ENCODE assay signal across 15 cellular contexts in genomic region chr5:125012727-125013451, GRCh38.
A peak's percentile ranks its signal among the peaks of the same experiment; 100 is the strongest.
DNase-seq lines count a peak whose midpoint lies in the region; ATAC-seq and TF ChIP-seq lines count a peak whose summit lies in the region.
"Had no signal": no experiment of that assay in that cellular context is flagged by ENCODE, and none has a peak within 500 bp of the region (broad histone marks: within the 10 kb centered on the region; RNA-seq: fewer than 3 reads in every experiment).

No MANE protein-coding gene starts in this region.

- H3K27ac Mint-ChIP-seq in Caco-2 (ENCODE audit: unreplicated experiment) (peak overlapping the region; percentile 22), neural crest cell (ENCODE audit: unreplicated experiment) (peak overlapping the region; percentile 12)
- H3K27ac Mint-ChIP-seq: activated naive CD8-positive, alpha-beta T cell treated with anti-CD3 and anti-CD28 coated beads, Interleukin-2, amount 10 ng/mL, durations not matched to agents 7 days and 5 days; stimulated activated naive CD8-positive, alpha-beta T cell treated with anti-CD3 and anti-CD28 coated beads, Interleukin-15, amount 100 ng/mL, for 72 hours had no signal

- intact Hi-C loops in Caco-2 (cut with micrococcal nuclease; ENCODE audit: unreplicated experiment) (loop anchor here (1.0 to 10.0 kb wide), 8 partner anchors 88 to 652 kb away; partner anchors contain the start of gene ZNF608), Panc1 (cut with micrococcal nuclease; ENCODE audit: unreplicated experiment) (no loop called here)

- TF ChIP-seq CTCF in Caco-2 (IDR thresholded peaks at IDR 0.05; ENCODE audit: insufficient read depth in 1 of 2, low read depth in 1 of 2, low read length in 1 of 2, severe bottlenecking in 1 of 2, unreplicated experiment in 1 of 2) (no peak), Panc1 (IDR thresholded peaks at IDR 0.05) (no peak), hepatocyte (IDR thresholded peaks at IDR 0.05; ENCODE audit: poor library complexity) (no peak), neural crest cell (conservative IDR thresholded peaks at IDR 0.05) (no peak)

- peak overlapping the region; percentile 74 for H3K27ac ChIP-seq in Panc1 (ENCODE audit: low read length)
- H3K27ac ChIP-seq in hepatocyte = peak overlapping the region; percentile 68

- no peaks in the 10 kb centered on the region for H3K27me3 Mint-ChIP-seq in Caco-2 (ENCODE audit: insufficient read depth, unreplicated experiment)
- no peaks in the 10 kb centered on the region for H3K27me3 Mint-ChIP-seq in neural crest cell (ENCODE audit: low read depth)
- H3K27me3 Mint-ChIP-seq: activated naive CD8-positive, alpha-beta T cell treated with anti-CD3 and anti-CD28 coated beads, Interleukin-2, amount 10 ng/mL, durations not matched to agents 7 days and 5 days; stimulated activated naive CD8-positive, alpha-beta T cell treated with anti-CD3 and anti-CD28 coated beads, Interleukin-15, amount 100 ng/mL, for 72 hours had no signal

- WGBS in hepatocyte (ENCODE audit: low lambda C conversion rate, missing lambda C conversion rate) = 57% methylated on average over 7 of the region's 7 CpGs

- H2AFZ ChIP-seq in hepatocyte = peak overlapping the region; percentile 41

- H3K36me3 Mint-ChIP-seq in Caco-2 (ENCODE audit: insufficient read depth, unreplicated experiment) = peaks cover 6% of the 10 kb centered on the region
- no peaks in the 10 kb centered on the region for H3K36me3 Mint-ChIP-seq in neural crest cell (ENCODE audit: low read depth)
- H3K36me3 Mint-ChIP-seq: activated naive CD8-positive, alpha-beta T cell treated with anti-CD3 and anti-CD28 coated beads, Interleukin-2, amount 10 ng/mL, durations not matched to agents 7 days and 5 days had no signal

- POLR2A ChIA-PET in Caco-2 (lab: Charles Lee) = interaction anchor here (0.6 to 3.0 kb wide), 3 partner anchors 14 to 267 kb away, joined by 3 to 10 read pairs (median 7); no protein-coding TSS in a partner anchor
- POLR2A ChIA-PET in Panc1 (lab: Charles Lee) = no interaction called here

- CTCF ChIA-PET in Caco-2 (lab: Charles Lee) = interaction anchor here (1.0 kb wide), 1 partner anchor 264 kb away, joined by 3 read pairs; no protein-coding TSS in a partner anchor
- CTCF ChIA-PET in Panc1 (lab: Charles Lee) = no interaction called here

- peak overlapping the region; percentile 46 for H3K4me2 ChIP-seq in hepatocyte

- DNase-seq in Caco-2 (peak; percentile 70 to 72), Panc1 (ENCODE audit: low read depth, low spot score) (no peak), hepatocyte (ENCODE audit: low spot score) (peak; percentile 13), neural crest cell (ENCODE audit: low read depth, low spot score) (no peak), SK-N-DZ (ENCODE audit: low spot score) (no peak), NCI-H524 treated with DMSO at 0.1 percent for 48 hours (lab: John Stamatoyannopoulos, UW) (no peak)
- DNase-seq: activated CD4-positive, alpha-beta T cell treated with anti-CD3 and anti-CD28 coated beads, Interleukin-2, amount 50 U/mL, for 48 hours; activated naive CD8-positive, alpha-beta T cell treated with anti-CD3 and anti-CD28 coated beads, Interleukin-2, amount 10 ng/mL, durations not matched to agents 7 days and 5 days; activated T-cell treated with anti-CD3 and anti-CD28 coated beads, Interleukin-2, amount 50 U/mL, for 48 hours; central memory CD4-positive, alpha-beta T cell; DMS79; NCI-H1694 treated with DMSO at 0.1 percent for 48 hours; stimulated activated naive CD8-positive, alpha-beta T cell treated with anti-CD3 and anti-CD28 coated beads, Interleukin-15, amount 100 ng/mL, for 72 hours had no signal

- peaks cover 21% of the 10 kb centered on the region for H3K4me1 Mint-ChIP-seq in Caco-2 (ENCODE audit: low read depth, unreplicated experiment)
- H3K4me1 Mint-ChIP-seq in neural crest cell = peaks cover 73% of the 10 kb centered on the region
- H3K4me1 Mint-ChIP-seq: activated naive CD8-positive, alpha-beta T cell treated with anti-CD3 and anti-CD28 coated beads, Interleukin-2, amount 10 ng/mL, durations not matched to agents 7 days and 5 days; stimulated activated naive CD8-positive, alpha-beta T cell treated with anti-CD3 and anti-CD28 coated beads, Interleukin-15, amount 100 ng/mL, for 72 hours had no signal

- ATAC-seq in Panc1 (no peak), HG03175 (IDR thresholded peaks at IDR 0.05; ENCODE audit: unreplicated experiment) (no peak), HG03520 (IDR thresholded peaks at IDR 0.05; ENCODE audit: unreplicated experiment) (no peak)
- ATAC-seq: stimulated activated naive CD8-positive, alpha-beta T cell treated with anti-CD3 and anti-CD28 coated beads, Interleukin-15, amount 100 ng/mL, for 72 hours had no signal

- H3K4me1 ChIP-seq in Caco-2 (peaks cover 77% of the 10 kb centered on the region), Panc1 (ENCODE audit: control insufficient read depth, insufficient read depth, low read length) (peaks cover 7% of the 10 kb centered on the region; the same call in 1 of the 2 replicates), hepatocyte (ENCODE audit: insufficient read depth) (peaks cover 17% of the 10 kb centered on the region)

- H3K9me3 Mint-ChIP-seq in Caco-2 (ENCODE audit: unreplicated experiment) = peaks cover 10% of the 10 kb centered on the region
- H3K9me3 Mint-ChIP-seq in neural crest cell = peaks cover 4% of the 10 kb centered on the region
- H3K9me3 Mint-ChIP-seq: activated naive CD8-positive, alpha-beta T cell treated with anti-CD3 and anti-CD28 coated beads, Interleukin-2, amount 10 ng/mL, durations not matched to agents 7 days and 5 days; stimulated activated naive CD8-positive, alpha-beta T cell treated with anti-CD3 and anti-CD28 coated beads, Interleukin-15, amount 100 ng/mL, for 72 hours had no signal

- no TSS peak for BruUV-seq in Caco-2 (replicated peaks; lab: Mats Ljungman, UMichigan)
- BruUV-seq in Panc1 (replicated peaks; lab: Mats Ljungman, UMichigan) = no TSS peak

- H3K27me3 ChIP-seq in Caco-2 (replicated peaks; ENCODE audit: control insufficient read depth, insufficient read depth, low read length) (no peaks in the 10 kb centered on the region), Panc1 (ENCODE audit: control insufficient read depth, insufficient read depth, low read length) (no peaks in the 10 kb centered on the region), hepatocyte (no peaks in the 10 kb centered on the region)

- H3K9me3 ChIP-seq in Caco-2 (no peaks in the 10 kb centered on the region), Panc1 (ENCODE audit: control insufficient read depth, insufficient read depth, low read depth, low read length) (no peaks in the 10 kb centered on the region), hepatocyte (ENCODE audit: low read depth) (no peaks in the 10 kb centered on the region)

- H3K4me3 ChIP-seq in Caco-2 (ENCODE audit: low read depth, low read length) (no peak overlapping the region), Panc1 (ENCODE audit: low read depth in 2 of 2, low read length in 2 of 2) (no peak overlapping the region), hepatocyte (no peak overlapping the region)

- H3K79me2 ChIP-seq in hepatocyte = no peaks in the 10 kb centered on the region

- no peaks in the 10 kb centered on the region for H3K9me2 ChIP-seq in hepatocyte (replicated peaks; ENCODE audit: insufficient read depth)

- in situ Hi-C loops in Panc1 (cut with HindIII; ENCODE audit: low pct_unique_long_range_greater_than_20kb, low sequenced_read_pairs) = no loop called here

- H3K36me3 ChIP-seq in Caco-2 (ENCODE audit: control insufficient read depth, insufficient read depth, low read length) = no peaks in the 10 kb centered on the region; the same call in 1 of the 2 replicates
- no peaks in the 10 kb centered on the region for H3K36me3 ChIP-seq in Panc1 (ENCODE audit: control insufficient read depth, insufficient read depth, low read length)
- no peaks in the 10 kb centered on the region for H3K36me3 ChIP-seq in hepatocyte (replicated peaks; ENCODE audit: insufficient read depth, low read depth)

- no peaks in the 10 kb centered on the region for H4K20me1 ChIP-seq in hepatocyte (ENCODE audit: insufficient read depth, poor library complexity, severe bottlenecking)

- peak overlapping the region; percentile 46 for H3K4me3 Mint-ChIP-seq in Caco-2 (ENCODE audit: unreplicated experiment)
- peak overlapping the region; percentile 21 for H3K4me3 Mint-ChIP-seq in neural crest cell
- H3K4me3 Mint-ChIP-seq: activated naive CD8-positive, alpha-beta T cell treated with anti-CD3 and anti-CD28 coated beads, Interleukin-2, amount 10 ng/mL, durations not matched to agents 7 days and 5 days; stimulated activated naive CD8-positive, alpha-beta T cell treated with anti-CD3 and anti-CD28 coated beads, Interleukin-15, amount 100 ng/mL, for 72 hours had no signal

Comparison
In these comparisons a context has a peak if more than half of its experiments do, and no peak if none do; other contexts are left out.
1. DNase-seq: peak in Caco-2 (2 of 2) and hepatocyte (single experiment); none in Panc1 (single experiment), neural crest cell (single experiment), SK-N-DZ (single experiment) and NCI-H524 treated with DMSO at 0.1 percent for 48 hours (single experiment).